Comparison of ENCODE assay signal across 15 cellular contexts in genomic region chr2:221791840-221792239, GRCh38.
DNase-seq lines count a peak whose midpoint lies in the region; ATAC-seq and TF ChIP-seq lines count a peak whose summit lies in the region.
"Had no signal": no experiment of that assay in that cellular context is flagged by ENCODE, and none has a peak within 500 bp of the region (broad histone marks: within the 10 kb centered on the region; RNA-seq: fewer than 3 reads in every experiment).

No MANE protein-coding gene starts in this region.

- intact Hi-C loops in Caco-2 (cut with micrococcal nuclease; ENCODE audit: unreplicated experiment), result loop anchor here (5.0 kb wide), 2 partner anchors 165 to 190 kb away; no protein-coding TSS in a partner anchor

- H3K4me1 ChIP-seq in Caco-2, result peaks cover 45% of the 10 kb centered on the region
- H3K4me1 ChIP-seq: A549 had no signal

- H3K36me3 ChIP-seq in Caco-2 (ENCODE audit: control insufficient read depth, insufficient read depth, low read length), result no peaks in the 10 kb centered on the region

- POLR2A ChIA-PET in Caco-2 (lab: Charles Lee), result no interaction called here

- peaks cover 29% of the 10 kb centered on the region for H3K9me3 Mint-ChIP-seq in Caco-2 (ENCODE audit: unreplicated experiment)
- H3K9me3 Mint-ChIP-seq in stimulated activated naive B cell treated with anti-CD40 and anti-IgM and Interleukin-4, amounts not matched to agents 10 μg/mL and 1 μg/mL and 100 μg/mL, for 72 hours, result peaks cover 0 to 1% of the 10 kb centered on the region in 2 donors

- no peaks in the 10 kb centered on the region for H3K27me3 Mint-ChIP-seq in Caco-2 (ENCODE audit: insufficient read depth, unreplicated experiment)
- no peaks in the 10 kb centered on the region for H3K27me3 Mint-ChIP-seq in stimulated activated naive B cell treated with anti-CD40 and anti-IgM and Interleukin-4, amounts not matched to agents 10 μg/mL and 1 μg/mL and 100 μg/mL, for 72 hours

- DNase-seq in Caco-2 (no peak), HS-5 (ENCODE audit: low read depth) (peak; percentile 4), astrocyte of the hippocampus (ENCODE audit: low read depth, low spot score) (peak; percentile 24), fibroblast of pulmonary artery (ENCODE audit: low read depth) (peak; percentile 6), RPMI8226 (no peak), activated gamma-delta T cell (lab: John Stamatoyannopoulos, UW) (no peak)
- no peak for DNase-seq in stimulated activated naive B cell treated with anti-CD40 and anti-IgM and Interleukin-4, amounts not matched to agents 10 μg/mL and 1 μg/mL and 100 μg/mL, for 72 hours
- DNase-seq: C1 segment of cervical spinal cord, H9, NCI-H1436 treated with DMSO at 0.1 percent for 48 hours, NCI-H2081, NCI-H510A, NCI-H774 had no signal

- TF ChIP-seq CTCF in Caco-2 (IDR thresholded peaks at IDR 0.05; ENCODE audit: insufficient read depth in 1 of 2, low read depth in 1 of 2, low read length in 1 of 2, severe bottlenecking in 1 of 2, unreplicated experiment in 1 of 2) (no peak), fibroblast of pulmonary artery (IDR thresholded peaks at IDR 0.05; ENCODE audit: low read length, missing control alignments) (no peak)

- H3K9me3 ChIP-seq in Caco-2, result no peaks in the 10 kb centered on the region
- H3K9me3 ChIP-seq: A549 had no signal

- no peak for ATAC-seq in stimulated activated naive B cell treated with anti-CD40 and anti-IgM and Interleukin-4, amounts not matched to agents 10 μg/mL and 1 μg/mL and 100 μg/mL, for 72 hours (replicated peaks)
- ATAC-seq in GM21576 (IDR thresholded peaks at IDR 0.05; ENCODE audit: unreplicated experiment), result no peak
- ATAC-seq: A549 had no signal

- H3K4me3 Mint-ChIP-seq in Caco-2 (ENCODE audit: unreplicated experiment), result no peak overlapping the region
- no peak overlapping the region for H3K4me3 Mint-ChIP-seq in stimulated activated naive B cell treated with anti-CD40 and anti-IgM and Interleukin-4, amounts not matched to agents 10 μg/mL and 1 μg/mL and 100 μg/mL, for 72 hours
- H3K4me3 Mint-ChIP-seq: H9 had no signal

- H3K27ac Mint-ChIP-seq in Caco-2 (ENCODE audit: unreplicated experiment), result peak overlapping the region; percentile 86
- H3K27ac Mint-ChIP-seq in stimulated activated naive B cell treated with anti-CD40 and anti-IgM and Interleukin-4, amounts not matched to agents 10 μg/mL and 1 μg/mL and 100 μg/mL, for 72 hours, result no peak overlapping the region

- peaks cover 36% of the 10 kb centered on the region for H3K4me1 Mint-ChIP-seq in Caco-2 (ENCODE audit: low read depth, unreplicated experiment)
- no peaks in the 10 kb centered on the region for H3K4me1 Mint-ChIP-seq in stimulated activated naive B cell treated with anti-CD40 and anti-IgM and Interleukin-4, amounts not matched to agents 10 μg/mL and 1 μg/mL and 100 μg/mL, for 72 hours

- CTCF ChIA-PET in Caco-2 (lab: Charles Lee), result no interaction called here

- H3K4me3 ChIP-seq in Caco-2 (ENCODE audit: low read depth, low read length), result no peak overlapping the region
- H3K4me3 ChIP-seq in fibroblast of pulmonary artery (replicated peaks; ENCODE audit: low read depth, low read length), result no peak overlapping the region
- H3K4me3 ChIP-seq: A549 had no signal

- peaks cover 9% of the 10 kb centered on the region for H3K36me3 Mint-ChIP-seq in Caco-2 (ENCODE audit: insufficient read depth, unreplicated experiment)
- H3K36me3 Mint-ChIP-seq in stimulated activated naive B cell treated with anti-CD40 and anti-IgM and Interleukin-4, amounts not matched to agents 10 μg/mL and 1 μg/mL and 100 μg/mL, for 72 hours, result no peaks in the 10 kb centered on the region

- BruUV-seq in Caco-2 (replicated peaks; lab: Mats Ljungman, UMichigan), result no TSS peak

- no peaks in the 10 kb centered on the region for H3K27me3 ChIP-seq in Caco-2 (replicated peaks; ENCODE audit: control insufficient read depth, insufficient read depth, low read length)

Comparison
In these comparisons a context has a peak if more than half of its experiments do, and no peak if none do; other contexts are left out.
1. DNase-seq: peak in HS-5 (single experiment), astrocyte of the hippocampus (single experiment) and fibroblast of pulmonary artery (single experiment); none in Caco-2 (0 of 2), RPMI8226 (single experiment), stimulated activated naive B cell treated with anti-CD40 and anti-IgM and Interleukin-4, amounts not matched to agents 10 μg/mL and 1 μg/mL and 100 μg/mL, for 72 hours (single experiment) and activated gamma-delta T cell (single experiment).